9 cellular contexts compared by ENCODE assay signal in genomic region chr16:82344157-82344556, GRCh38.
A peak's percentile ranks its signal among the peaks of the same experiment; 100 is the strongest.
DNase-seq lines count a peak whose midpoint lies in the region; ATAC-seq and TF ChIP-seq lines count a peak whose summit lies in the region.
"Had no signal": no experiment of that assay in that cellular context is flagged by ENCODE, and none has a peak within 500 bp of the region (broad histone marks: within the 10 kb centered on the region; RNA-seq: fewer than 3 reads in every experiment).

No MANE protein-coding gene starts in this region.

- H3K9me3 ChIP-seq in A673 (ENCODE audit: low read depth, low read length, poor library complexity, severe bottlenecking): no peaks in the 10 kb centered on the region

- no peaks in the 10 kb centered on the region for H3K36me3 ChIP-seq in A673 (ENCODE audit: insufficient read depth, low read length, poor library complexity, severe bottlenecking)
- no peaks in the 10 kb centered on the region for H3K36me3 ChIP-seq in kidney epithelial cell (ENCODE audit: control insufficient read depth, insufficient read depth, low read length)

- CTCF ChIA-PET in A673 (lab: Charles Lee): interaction anchor here (0.5 to 2.1 kb wide), 3 partner anchors 24 to 81 kb away, joined by 4 to 6 read pairs (median 5); no protein-coding TSS in a partner anchor

- BruUV-seq in A673 (replicated peaks; lab: Mats Ljungman, UMichigan): no TSS peak

- no peak for ATAC-seq in GM19452 (IDR thresholded peaks at IDR 0.05; ENCODE audit: unreplicated experiment)

- H3K4me3 Mint-ChIP-seq in brain: no peak overlapping the region

- peaks cover 4% of the 10 kb centered on the region for H3K4me1 Mint-ChIP-seq in brain

- POLR2A ChIA-PET in A673 (lab: Charles Lee; ENCODE audit: low non-redundant PET): no interaction called here

- H3K9me3 Mint-ChIP-seq in brain: peaks cover 0 to 5% (median 0%) of the 10 kb centered on the region in 5 experiments

- TF ChIP-seq CTCF in A673 (conservative IDR thresholded peaks at IDR 0.05; ENCODE audit: low read depth, low read length) (peak; percentile 54), HFF-Myc (IDR thresholded peaks at IDR 0.05; ENCODE audit: low read depth, low read length, missing control alignments) (peak; percentile 20), brain (conservative IDR thresholded peaks at IDR 0.05) (peak; percentile 16 to 57), kidney epithelial cell (IDR thresholded peaks at IDR 0.05; ENCODE audit: insufficient read depth, low read length, poor library complexity, severe bottlenecking) (peak; percentile 39)

- DNase-seq in A673 (ENCODE audit: low spot score): peak; percentile 6
- no peak for DNase-seq in HFF-Myc (ENCODE audit: extremely low read depth, low read depth)
- no peak for DNase-seq in kidney epithelial cell (ENCODE audit: low read depth)
- no peak for DNase-seq in activated CD4-positive, CD25-positive, alpha-beta regulatory T cell treated with anti-CD3 and anti-CD28 coated beads, Interleukin-2, amount 50 U/mL, for 72 hours
- DNase-seq in stimulated activated CD4-positive, alpha-beta T cell treated with anti-CD3 and anti-CD28 coated beads, Interleukin-12 subunit alpha, Interleukin-12 subunit beta, amount 100 ng/mL, for 4 hours: no peak
- DNase-seq in activated naive CD4-positive, alpha-beta T cell treated with Interleukin-2 at 50 U/mL for 16 hours: no peak
- DNase-seq: NCI-H446 had no signal

- no peaks in the 10 kb centered on the region for H3K27me3 ChIP-seq in A673 (replicated peaks; ENCODE audit: insufficient read depth, low read depth, low read length, poor library complexity)
- no peaks in the 10 kb centered on the region for H3K27me3 ChIP-seq in kidney epithelial cell (ENCODE audit: control insufficient read depth, insufficient read depth, low read length)

- no peak overlapping the region for H3K4me3 ChIP-seq in A673 (ENCODE audit: low read depth, low read length, poor library complexity, severe bottlenecking)
- no peak overlapping the region for H3K4me3 ChIP-seq in HFF-Myc (replicated peaks; ENCODE audit: low read depth, low read length)
- no peak overlapping the region for H3K4me3 ChIP-seq in kidney epithelial cell (ENCODE audit: low read depth, low read length)

- peaks cover 15% of the 10 kb centered on the region for H3K27me3 Mint-ChIP-seq in brain

- intact Hi-C loops in A673 (cut with micrococcal nuclease; ENCODE audit: unreplicated experiment): loop anchor here (5.0 kb wide), 1 partner anchor 82 kb away; no protein-coding TSS in a partner anchor

- no peaks in the 10 kb centered on the region for H3K36me3 Mint-ChIP-seq in brain

- no peak overlapping the region for H3K27ac Mint-ChIP-seq in brain

- H3K27ac ChIP-seq in A673 (ENCODE audit: low read depth, low read length, poor library complexity, severe bottlenecking): no peak overlapping the region

- H3K4me1 ChIP-seq in A673 (ENCODE audit: insufficient read depth, low read length, poor library complexity, severe bottlenecking): no peaks in the 10 kb centered on the region
